23 cellular contexts compared by ENCODE assay signal in the genomic region with DNA sequence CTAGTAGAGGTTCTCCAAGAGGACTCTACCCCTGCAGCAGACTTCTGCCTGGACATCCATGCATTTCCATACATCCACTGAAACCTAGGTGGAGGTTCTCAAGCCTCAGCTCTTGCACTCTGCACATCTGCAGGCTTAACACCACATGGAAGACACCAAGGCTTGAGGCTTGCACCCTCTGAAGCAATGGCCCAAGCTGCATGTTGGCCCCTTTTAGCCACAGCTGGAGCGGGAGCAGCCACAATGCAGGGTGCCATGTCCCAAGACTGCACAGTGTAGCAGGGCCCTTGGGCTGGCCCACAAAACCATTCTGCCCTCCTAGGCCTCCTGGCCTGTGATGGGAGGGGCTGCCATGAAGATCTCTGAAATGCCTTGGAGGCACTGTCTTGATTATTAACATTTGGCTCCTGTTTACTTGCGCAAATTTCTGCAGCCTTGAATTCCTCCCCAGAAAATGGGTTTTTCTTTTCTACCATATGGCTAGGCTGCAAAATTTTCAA.
"Had no signal": no experiment of that assay in that cellular context is flagged by ENCODE, and none has a peak within 500 bp of the region (broad histone marks: within the 10 kb centered on the region; RNA-seq: fewer than 3 reads in every experiment).

No MANE protein-coding gene starts in this region.

- H3K27ac ChIP-seq: KMS-11, RWPE1 had no signal

- FAIRE-seq: HepG2 had no signal

- H3K9me3 ChIP-seq: SK-N-SH had no signal

- DNase-seq: IMR-90, Kasumi-1, MM.1S, NCI-H1092 treated with DMSO at 0.1 percent for 48 hours, NCI-H1436, NCI-H187, NCI-H2029, NCI-H2081 treated with DMSO at 0.1 percent for 48 hours, NCI-H2171, NCI-H226, NCI-H446, NCI-H510A, NCI-H524 treated with DMSO at 0.1 percent for 48 hours, NCI-H69, NCI-H774, PC-3, SHP77, SK-N-SH, SW 1271 had no signal

- ATAC-seq: HepG2, Panc1, PC-3 had no signal

- H3K4me2 ChIP-seq: KMS-11, SK-N-SH had no signal
